Comparison of ENCODE assay signal across 8 cellular contexts in genomic region chr3:186255703-186256331, GRCh38.
DNase-seq lines count a peak whose midpoint lies in the region; ATAC-seq lines count a peak whose summit lies in the region.

No MANE protein-coding gene starts in this region.

- H3K36me3 ChIP-seq in endocrine pancreas (ENCODE audit: control insufficient read depth, insufficient read depth, low read length): no peaks in the 10 kb centered on the region
- H3K36me3 ChIP-seq in CD8-positive, alpha-beta memory T cell (ENCODE audit: insufficient read depth, low read length): no peaks in the 10 kb centered on the region

- ATAC-seq in stimulated activated memory B cell treated with anti-CD40 and anti-IgM and Interleukin-4, amounts not matched to agents 10 μg/mL and 1 μg/mL and 100 μg/mL, for 72 hours: peak; percentile 82
- ATAC-seq in HG02840 (IDR thresholded peaks at IDR 0.05; ENCODE audit: low FRiP score, unreplicated experiment): no peak

- no peak overlapping the region for H3K9ac ChIP-seq in endocrine pancreas (ENCODE audit: control insufficient read depth, insufficient read depth, low read length)

- CTCF ChIA-PET in CD8-positive, alpha-beta memory T cell (lab: Charles Lee): interaction anchor here (1.6 to 4.0 kb wide), 2 partner anchors 285 kb away, joined by 8 to 20 read pairs; no protein-coding TSS in a partner anchor

- H3K36me3 Mint-ChIP-seq in activated CD4-positive, alpha-beta T cell treated with anti-CD3 and anti-CD28 coated beads, Interleukin-2, amount 10 ng/mL, durations not matched to agents 24 days and 14 days (ENCODE audit: low read depth): no peaks in the 10 kb centered on the region
- peaks cover 5% of the 10 kb centered on the region for H3K36me3 Mint-ChIP-seq in stimulated activated memory B cell treated with anti-CD40 and anti-IgM and Interleukin-4, amounts not matched to agents 10 μg/mL and 1 μg/mL and 100 μg/mL, for 72 hours
- H3K36me3 Mint-ChIP-seq in CD8-positive, alpha-beta memory T cell: no peaks in the 10 kb centered on the region

- H3K4me3 ChIP-seq in endocrine pancreas (ENCODE audit: control insufficient read depth, insufficient read depth, low read length): peak overlapping the region; percentile 44
- no peak overlapping the region for H3K4me3 ChIP-seq in CD8-positive, alpha-beta memory T cell (ENCODE audit: low read length)

- H3K9me3 ChIP-seq in endocrine pancreas (ENCODE audit: control insufficient read depth, low read length): no peaks in the 10 kb centered on the region
- no peaks in the 10 kb centered on the region for H3K9me3 ChIP-seq in CD8-positive, alpha-beta memory T cell (ENCODE audit: low read length)

- no peaks in the 10 kb centered on the region for H3K4me1 ChIP-seq in endocrine pancreas (ENCODE audit: control insufficient read depth, insufficient read depth, low read length)
- H3K4me1 ChIP-seq in CD8-positive, alpha-beta memory T cell (ENCODE audit: insufficient read depth, low read length): peaks cover 9% of the 10 kb centered on the region

- peak; percentile 64 for DNase-seq in activated CD4-positive, alpha-beta T cell treated with anti-CD3 and anti-CD28 coated beads for 48 hours
- no peak for DNase-seq in activated CD4-positive, alpha-beta T cell treated with anti-CD3 and anti-CD28 coated beads, Interleukin-2, amount 10 ng/mL, durations not matched to agents 24 days and 14 days
- DNase-seq in NCI-H146 treated with DMSO at 0.1 percent for 48 hours (lab: John Stamatoyannopoulos, UW; ENCODE audit: unreplicated experiment): peak; percentile 19
- DNase-seq in midbrain (lab: John Stamatoyannopoulos, UW): no peak
- DNase-seq in CD8-positive, alpha-beta memory T cell: no peak

- H3K27me3 ChIP-seq in endocrine pancreas (ENCODE audit: control insufficient read depth, insufficient read depth, low read length): no peaks in the 10 kb centered on the region
- H3K27me3 ChIP-seq in CD8-positive, alpha-beta memory T cell (ENCODE audit: insufficient read depth, low read length, poor library complexity, severe bottlenecking): no peaks in the 10 kb centered on the region

- H3K4me1 Mint-ChIP-seq in activated CD4-positive, alpha-beta T cell treated with anti-CD3 and anti-CD28 coated beads, Interleukin-2, amount 10 ng/mL, durations not matched to agents 24 days and 14 days: peaks cover 30% of the 10 kb centered on the region
- H3K4me1 Mint-ChIP-seq in stimulated activated memory B cell treated with anti-CD40 and anti-IgM and Interleukin-4, amounts not matched to agents 10 μg/mL and 1 μg/mL and 100 μg/mL, for 72 hours: peaks cover 55% of the 10 kb centered on the region
- peaks cover 15 to 24% (median 16%) of the 10 kb centered on the region in 3 donors for H3K4me1 Mint-ChIP-seq in CD8-positive, alpha-beta memory T cell

- intact Hi-C loops in activated CD4-positive, alpha-beta T cell treated with anti-CD3 and anti-CD28 coated beads, Interleukin-2, amount 10 ng/mL, durations not matched to agents 24 days and 14 days (cut with micrococcal nuclease): no loop called here

- H3K27ac Mint-ChIP-seq in activated CD4-positive, alpha-beta T cell treated with anti-CD3 and anti-CD28 coated beads, Interleukin-2, amount 10 ng/mL, durations not matched to agents 24 days and 14 days: no peak overlapping the region
- H3K27ac Mint-ChIP-seq in stimulated activated memory B cell treated with anti-CD40 and anti-IgM and Interleukin-4, amounts not matched to agents 10 μg/mL and 1 μg/mL and 100 μg/mL, for 72 hours: peak overlapping the region; percentile 71
- no peak overlapping the region for H3K27ac Mint-ChIP-seq in CD8-positive, alpha-beta memory T cell

- no peaks in the 10 kb centered on the region for H3K9me3 Mint-ChIP-seq in activated CD4-positive, alpha-beta T cell treated with anti-CD3 and anti-CD28 coated beads, Interleukin-2, amount 10 ng/mL, durations not matched to agents 24 days and 14 days
- H3K9me3 Mint-ChIP-seq in stimulated activated memory B cell treated with anti-CD40 and anti-IgM and Interleukin-4, amounts not matched to agents 10 μg/mL and 1 μg/mL and 100 μg/mL, for 72 hours: no peaks in the 10 kb centered on the region
- no peaks in the 10 kb centered on the region for H3K9me3 Mint-ChIP-seq in CD8-positive, alpha-beta memory T cell

- POLR2A ChIA-PET in CD8-positive, alpha-beta memory T cell (lab: Charles Lee): no interaction called here

- H3K27ac ChIP-seq in CD8-positive, alpha-beta memory T cell (ENCODE audit: low read depth, low read length): no peak overlapping the region

- no peak overlapping the region for H3K4me3 Mint-ChIP-seq in activated CD4-positive, alpha-beta T cell treated with anti-CD3 and anti-CD28 coated beads, Interleukin-2, amount 10 ng/mL, durations not matched to agents 24 days and 14 days
- peak overlapping the region; percentile 73 for H3K4me3 Mint-ChIP-seq in stimulated activated memory B cell treated with anti-CD40 and anti-IgM and Interleukin-4, amounts not matched to agents 10 μg/mL and 1 μg/mL and 100 μg/mL, for 72 hours
- no peak overlapping the region for H3K4me3 Mint-ChIP-seq in CD8-positive, alpha-beta memory T cell

- H3K27me3 Mint-ChIP-seq in activated CD4-positive, alpha-beta T cell treated with anti-CD3 and anti-CD28 coated beads, Interleukin-2, amount 10 ng/mL, durations not matched to agents 24 days and 14 days: peaks cover 11% of the 10 kb centered on the region
- no peaks in the 10 kb centered on the region for H3K27me3 Mint-ChIP-seq in stimulated activated memory B cell treated with anti-CD40 and anti-IgM and Interleukin-4, amounts not matched to agents 10 μg/mL and 1 μg/mL and 100 μg/mL, for 72 hours
- peaks cover 4 to 14% of the 10 kb centered on the region in 2 donors for H3K27me3 Mint-ChIP-seq in CD8-positive, alpha-beta memory T cell

Comparison
In these comparisons a context has a peak if more than half of its experiments do, and no peak if none do; other contexts are left out.
1. DNase-seq: peak in activated CD4-positive, alpha-beta T cell treated with anti-CD3 and anti-CD28 coated beads for 48 hours (single experiment) and NCI-H146 treated with DMSO at 0.1 percent for 48 hours (single experiment); none in activated CD4-positive, alpha-beta T cell treated with anti-CD3 and anti-CD28 coated beads, Interleukin-2, amount 10 ng/mL, durations not matched to agents 24 days and 14 days (single experiment), midbrain (single experiment) and CD8-positive, alpha-beta memory T cell (0 of 5).